ENCODE assay signal across 11 cellular contexts in the genomic region with DNA sequence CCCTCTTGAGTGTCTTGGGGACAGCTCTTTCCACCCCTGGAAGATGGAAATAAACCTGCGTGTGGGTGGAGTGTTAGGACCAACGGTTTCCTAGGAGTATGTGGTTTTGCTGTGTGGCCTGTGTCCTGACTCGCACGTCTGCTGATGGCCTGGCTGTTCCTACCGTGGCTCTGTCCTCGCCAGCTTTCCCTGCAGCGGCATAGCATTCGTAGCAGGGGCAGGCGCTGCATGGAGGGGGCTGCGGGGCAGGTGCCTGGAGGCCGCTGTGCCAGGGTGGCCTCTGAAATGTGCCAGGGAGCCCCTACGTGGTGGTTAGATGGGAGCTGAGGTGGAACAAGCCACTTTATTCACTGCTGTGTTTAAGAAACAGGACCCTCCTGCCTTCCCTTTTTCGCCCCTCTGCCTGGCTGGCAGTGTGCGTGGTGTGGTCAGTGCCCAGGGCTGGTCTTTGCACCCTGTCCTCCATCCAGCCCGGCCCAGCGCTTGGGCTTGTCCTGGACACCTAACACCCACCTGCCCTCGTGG. TPM values are rescaled to one million over a fixed set of nuclear protein-coding genes. Genes with fewer than 3 reads are reported as not detected.
DNase-seq lines count a peak whose midpoint lies in the region; ATAC-seq and TF ChIP-seq lines count a peak whose summit lies in the region.
"Had no signal": no experiment of that assay in that cellular context is flagged by ENCODE, and none has a peak within 500 bp of the region (broad histone marks: within the 10 kb centered on the region; RNA-seq: fewer than 3 reads in every experiment).

No MANE protein-coding gene starts in this region.

- no peaks in the 10 kb centered on the region for H3K9me3 Mint-ChIP-seq in activated T-helper 2 cell treated with anti-CD3 and anti-CD28 coated beads, Interferon-gamma antibody, Interleukin-2, Interleukin-4, amounts not matched to agents 10 μg/mL and 5 μg/mL and 100 μg/mL, durations not matched to agents 14 hours and 24 hours and 36 hours
- no peaks in the 10 kb centered on the region for H3K9me3 Mint-ChIP-seq in memory B cell
- H3K9me3 Mint-ChIP-seq in mesothelial cell of epicardium, result no peaks in the 10 kb centered on the region
- H3K9me3 Mint-ChIP-seq: CD8-positive, alpha-beta T cell; T-helper 1 cell treated with Interleukin-12 subunit alpha and Interleukin-12 subunit beta and Interleukin-4 antibody, amounts not matched to agents 30 μg/mL and 1 μg/mL, for 36 hours had no signal

- no peak for TF ChIP-seq CTCF in cardiac muscle cell (IDR thresholded peaks at IDR 0.05; ENCODE audit: low read depth, low read length)
- TF ChIP-seq CTCF in uterus (IDR thresholded peaks at IDR 0.05), result no peak
- TF ChIP-seq CTCF in mesothelial cell of epicardium (IDR thresholded peaks at IDR 0.05; ENCODE audit: unreplicated experiment), result no peak
- no peak for TF ChIP-seq CTCF in GM10248 (IDR thresholded peaks at IDR 0.05; ENCODE audit: control extremely low read depth, extremely low read depth, low read depth, missing control alignments)

- no peaks in the 10 kb centered on the region for H3K27me3 ChIP-seq in cardiac muscle cell
- H3K27me3 ChIP-seq in uterus, result no peaks in the 10 kb centered on the region

- H3K36me3 ChIP-seq in cardiac muscle cell (peaks cover 34% of the 10 kb centered on the region), uterus (no peaks in the 10 kb centered on the region)

- no peaks in the 10 kb centered on the region for H3K27me3 Mint-ChIP-seq in activated T-helper 2 cell treated with anti-CD3 and anti-CD28 coated beads, Interferon-gamma antibody, Interleukin-2, Interleukin-4, amounts not matched to agents 10 μg/mL and 5 μg/mL and 100 μg/mL, durations not matched to agents 14 hours and 24 hours and 36 hours (ENCODE audit: low read depth)
- H3K27me3 Mint-ChIP-seq in memory B cell (no peaks in the 10 kb centered on the region), mesothelial cell of epicardium (ENCODE audit: low read depth) (no peaks in the 10 kb centered on the region)

- no peaks in the 10 kb centered on the region for H3K9me3 ChIP-seq in cardiac muscle cell (ENCODE audit: low read depth)
- H3K9me3 ChIP-seq in uterus, result no peaks in the 10 kb centered on the region

- ATAC-seq in Right ventricle myocardium superior (ENCODE audit: poor library complexity) (no peak), memory B cell (ENCODE audit: low read depth) (no peak)

- H3K4me3 ChIP-seq in cardiac muscle cell, result no peak overlapping the region
- H3K4me3 ChIP-seq in uterus, result no peak overlapping the region

- H3K4me3 Mint-ChIP-seq in activated T-helper 2 cell treated with anti-CD3 and anti-CD28 coated beads, Interferon-gamma antibody, Interleukin-2, Interleukin-4, amounts not matched to agents 10 μg/mL and 5 μg/mL and 100 μg/mL, durations not matched to agents 14 hours and 24 hours and 36 hours (ENCODE audit: low read depth), result no peak overlapping the region
- H3K4me3 Mint-ChIP-seq in memory B cell, result no peak overlapping the region
- H3K4me3 Mint-ChIP-seq in mesothelial cell of epicardium, result no peak overlapping the region

- H3K27ac ChIP-seq in cardiac muscle cell (peak overlapping the region; percentile 85), uterus (peak overlapping the region; percentile 86)

- no peak for TF ChIP-seq POLR2A in uterus (IDR thresholded peaks at IDR 0.05)

- H3K4me1 ChIP-seq in cardiac muscle cell (ENCODE audit: low read depth) (peaks cover 65% of the 10 kb centered on the region), uterus (peaks cover 11 to 63% of the 10 kb centered on the region in 2 donors)

- DNase-seq in cardiac muscle cell (ENCODE audit: low read depth in 1 of 2, low spot score in 1 of 2), result no peak
- DNase-seq in Right ventricle myocardium superior, result no peak
- DNase-seq in activated T-helper 2 cell treated with anti-CD3 and anti-CD28 coated beads, Interferon-gamma antibody, Interleukin-2, Interleukin-4, amounts not matched to agents 10 μg/mL and 5 μg/mL and 100 μg/mL, durations not matched to agents 14 hours and 24 hours and 36 hours (ENCODE audit: low spot score), result no peak
- DNase-seq in memory B cell (ENCODE audit: low spot score in 2 of 2), result no peak
- DNase-seq in uterus, result no peak
- no peak for DNase-seq in mesothelial cell of epicardium (ENCODE audit: low spot score in 2 of 2, unreplicated experiment in 2 of 2)
- DNase-seq in NOMO-1 treated with DMSO at 0.1 percent for 48 hours (lab: John Stamatoyannopoulos, UW; ENCODE audit: unreplicated experiment), result no peak
- no peak for DNase-seq in GM10248 (ENCODE audit: extremely low spot score)
- DNase-seq: NCI-H524 treated with DMSO at 0.1 percent for 48 hours had no signal

- H3K36me3 Mint-ChIP-seq in activated T-helper 2 cell treated with anti-CD3 and anti-CD28 coated beads, Interferon-gamma antibody, Interleukin-2, Interleukin-4, amounts not matched to agents 10 μg/mL and 5 μg/mL and 100 μg/mL, durations not matched to agents 14 hours and 24 hours and 36 hours (ENCODE audit: low read depth), result peaks cover 50% of the 10 kb centered on the region
- H3K36me3 Mint-ChIP-seq in memory B cell (peaks cover 14% of the 10 kb centered on the region), mesothelial cell of epicardium (peaks cover 13% of the 10 kb centered on the region)

- intact Hi-C loops in Right ventricle myocardium superior (cut with DNase I), result loop anchor here (5.0 to 10.0 kb wide), 2 partner anchors 55 to 83 kb away; no protein-coding TSS in a partner anchor
- intact Hi-C loops in activated T-helper 2 cell treated with anti-CD3 and anti-CD28 coated beads, Interferon-gamma antibody, Interleukin-2, Interleukin-4, amounts not matched to agents 10 μg/mL and 5 μg/mL and 100 μg/mL, durations not matched to agents 14 hours and 24 hours and 36 hours (cut with micrococcal nuclease), result loop anchor here (10.0 kb wide), 2 partner anchors 175 to 215 kb away; a partner anchor contains a TSS
- intact Hi-C loops in uterus (cut with DNase I; ENCODE audit: low total_unique reads), result loop anchor here (10.0 kb wide), 1 partner anchor 85 kb away; no protein-coding TSS in a partner anchor

- H3K27ac Mint-ChIP-seq in activated T-helper 2 cell treated with anti-CD3 and anti-CD28 coated beads, Interferon-gamma antibody, Interleukin-2, Interleukin-4, amounts not matched to agents 10 μg/mL and 5 μg/mL and 100 μg/mL, durations not matched to agents 14 hours and 24 hours and 36 hours, result peak overlapping the region; percentile 49
- H3K27ac Mint-ChIP-seq in memory B cell, result peak overlapping the region; percentile 45
- H3K27ac Mint-ChIP-seq in mesothelial cell of epicardium, result no peak overlapping the region

- H3K4me1 Mint-ChIP-seq in activated T-helper 2 cell treated with anti-CD3 and anti-CD28 coated beads, Interferon-gamma antibody, Interleukin-2, Interleukin-4, amounts not matched to agents 10 μg/mL and 5 μg/mL and 100 μg/mL, durations not matched to agents 14 hours and 24 hours and 36 hours (ENCODE audit: low read depth), result peaks cover 21% of the 10 kb centered on the region
- H3K4me1 Mint-ChIP-seq in memory B cell (peaks cover 35% of the 10 kb centered on the region), mesothelial cell of epicardium (peaks cover 16% of the 10 kb centered on the region)

- CTCF ChIA-PET in GM10248 (lab: Yijun Ruan, JAX), result interaction anchor here (1.3 to 1.5 kb wide), 2 partner anchors 33 to 72 kb away, joined by 3 read pairs; no protein-coding TSS in a partner anchor

- POLR2A ChIA-PET in GM10248 (lab: Yijun Ruan, JAX), result no interaction called here

RNA-seq across cellular contexts. Expression of a gene that starts 10.6 kb away (rescaled TPM):
- total RNA-seq in cardiac muscle cell, result 313 and 327 TPM in 2 replicates
- 55.6 and 63.2 TPM in 2 replicates for polyA plus RNA-seq in cardiac muscle cell
- 10.0 TPM for total RNA-seq in Right ventricle myocardium superior
- total RNA-seq in activated T-helper 2 cell treated with anti-CD3 and anti-CD28 coated beads, Interferon-gamma antibody, Interleukin-2, Interleukin-4, amounts not matched to agents 10 μg/mL and 5 μg/mL and 100 μg/mL, durations not matched to agents 14 hours and 24 hours and 36 hours, result 187 and 200 TPM in 2 replicates
- total RNA-seq in uterus, result 10 to 100 TPM in 2 of 4 donors, 1 to 10 TPM in 2; 1.5 to 28.6 (median 12.2) TPM
- total RNA-seq in mesothelial cell of epicardium, result 62.0 to 68.8 TPM (median 67.3 TPM) in 3 replicates

RNA-seq across cellular contexts. Expression of a gene that starts 26.8 kb away (rescaled TPM):
- 28.3 and 46.2 TPM in 2 replicates for total RNA-seq in cardiac muscle cell
- polyA plus RNA-seq in cardiac muscle cell, result 53.5 and 56.0 TPM in 2 replicates
- total RNA-seq in Right ventricle myocardium superior, result 8.6 TPM
- total RNA-seq in activated T-helper 2 cell treated with anti-CD3 and anti-CD28 coated beads, Interferon-gamma antibody, Interleukin-2, Interleukin-4, amounts not matched to agents 10 μg/mL and 5 μg/mL and 100 μg/mL, durations not matched to agents 14 hours and 24 hours and 36 hours, result 51.7 and 53.1 TPM in 2 replicates
- 10 to 100 TPM in 2 of 4 donors, 1 to 10 TPM in 2; 4.4 to 88.2 (median 17.6) TPM for total RNA-seq in uterus
- 90.4 to 92.1 TPM (median 91.5 TPM) in 3 replicates for total RNA-seq in mesothelial cell of epicardium

RNA-seq across cellular contexts. Expression of a gene that starts 34.0 kb away (rescaled TPM):
- total RNA-seq in cardiac muscle cell, result 40.3 and 53.1 TPM in 2 replicates
- polyA plus RNA-seq in cardiac muscle cell, result 106 and 134 TPM in 2 replicates
- total RNA-seq in Right ventricle myocardium superior, result 54.4 TPM
- total RNA-seq in activated T-helper 2 cell treated with anti-CD3 and anti-CD28 coated beads, Interferon-gamma antibody, Interleukin-2, Interleukin-4, amounts not matched to agents 10 μg/mL and 5 μg/mL and 100 μg/mL, durations not matched to agents 14 hours and 24 hours and 36 hours, result 139 and 151 TPM in 2 replicates
- 100 to 1,000 TPM in 1 of 4 donors, 10 to 100 TPM in 3; 16.5 to 173 (median 44.6) TPM for total RNA-seq in uterus
- 202 to 212 TPM (median 204 TPM) in 3 replicates for total RNA-seq in mesothelial cell of epicardium
